Comparison of ENCODE assay signal across 14 cellular contexts in genomic region chr4:145565328-145565727, GRCh38. TPM values are rescaled to one million over a fixed set of nuclear protein-coding genes. Genes with fewer than 3 reads are reported as not detected.
A peak's percentile ranks its signal among the peaks of the same experiment; 100 is the strongest.
DNase-seq lines count a peak whose midpoint lies in the region; ATAC-seq and TF ChIP-seq lines count a peak whose summit lies in the region.
"Had no signal": no experiment of that assay in that cellular context is flagged by ENCODE, and none has a peak within 500 bp of the region (broad histone marks: within the 10 kb centered on the region; RNA-seq: fewer than 3 reads in every experiment).

No MANE protein-coding gene starts in this region.

- peaks cover 17% of the 10 kb centered on the region for H3K4me1 ChIP-seq in Loucy (ENCODE audit: insufficient read depth, low read length, poor library complexity, severe bottlenecking)
- H3K4me1 ChIP-seq: gastroesophageal sphincter had no signal

- no peaks in the 10 kb centered on the region for H3K36me3 ChIP-seq in Loucy (ENCODE audit: insufficient read depth, low read length)
- H3K36me3 ChIP-seq: gastroesophageal sphincter had no signal

- no peaks in the 10 kb centered on the region for H4K20me1 ChIP-seq in Loucy (ENCODE audit: insufficient read depth, low read length, poor library complexity, severe bottlenecking)

- DNase-seq in myocyte (ENCODE audit: low read depth) (peak; percentile 31), DMS53 treated with DMSO at 0.1 percent for 48 hours (lab: John Stamatoyannopoulos, UW; ENCODE audit: unreplicated experiment) (no peak)
- DNase-seq: activated CD4-positive, alpha-beta T cell treated with anti-CD3 and anti-CD28 coated beads for 4 hours; activated CD8-positive, alpha-beta memory T cell treated with anti-CD3 and anti-CD28 coated beads, Interleukin-2, amount 50 U/mL, for 48 hours; activated gamma-delta T cell treated with Interleukin-2 at 50 U/mL for 16 hours; DMS79; naive B cell; NCI-H82 had no signal

- H3K27me3 ChIP-seq in Loucy (ENCODE audit: insufficient read depth, low read length, poor library complexity, severe bottlenecking) = no peaks in the 10 kb centered on the region
- H3K27me3 ChIP-seq: gastroesophageal sphincter had no signal

- no peak overlapping the region for H3K9ac ChIP-seq in Loucy (ENCODE audit: low read depth, low read length, poor library complexity, severe bottlenecking)

- no peaks in the 10 kb centered on the region for H3K79me2 ChIP-seq in Loucy (ENCODE audit: insufficient read depth, low read length)

- H2AFZ ChIP-seq in Loucy (ENCODE audit: low read length) = peak overlapping the region; percentile 20

- H3K4me2 ChIP-seq in Loucy (ENCODE audit: low read depth, low read length, poor library complexity, severe bottlenecking) = peak overlapping the region; percentile 43

- H3F3A ChIP-seq in Loucy (ENCODE audit: low read depth) = no peaks in the 10 kb centered on the region

- H3K9me3 ChIP-seq in Loucy (ENCODE audit: insufficient read depth, low read depth, low read length) = no peaks in the 10 kb centered on the region
- H3K9me3 ChIP-seq: gastroesophageal sphincter had no signal

- no peaks in the 10 kb centered on the region for H3K9me2 ChIP-seq in Loucy (replicated peaks; ENCODE audit: low read depth, low read length)

- H3K4me3 ChIP-seq in Loucy (ENCODE audit: low read length, poor library complexity, severe bottlenecking) = no peak overlapping the region
- H3K4me3 ChIP-seq: gastroesophageal sphincter had no signal

- TF ChIP-seq CTCF in Loucy (conservative IDR thresholded peaks at IDR 0.05; ENCODE audit: low read length) = no peak

- peak; percentile 82 for ATAC-seq in GM18861 (IDR thresholded peaks at IDR 0.05; ENCODE audit: unreplicated experiment)
- peak; percentile 60 for ATAC-seq in GM21825 (IDR thresholded peaks at IDR 0.05; ENCODE audit: unreplicated experiment)
- ATAC-seq in HG03571 (IDR thresholded peaks at IDR 0.05; ENCODE audit: unreplicated experiment) = no peak
- ATAC-seq in GM21737 (IDR thresholded peaks at IDR 0.05; ENCODE audit: unreplicated experiment) = no peak
- ATAC-seq: gastroesophageal sphincter had no signal

RNA-seq across cellular contexts. Expression of gene MMAA, which starts 53.9 kb away (rescaled TPM):
- 4.7 and 9.5 TPM in 2 replicates for total RNA-seq in myocyte
- 5.3 TPM for polyA plus RNA-seq in myocyte (2012)

Comparison
In these comparisons a context has a peak if more than half of its experiments do, and no peak if none do; other contexts are left out.
1. ATAC-seq: peak in GM18861 (single experiment) and GM21825 (single experiment); none in HG03571 (single experiment) and GM21737 (single experiment).